ENCODE assay signal across 15 cellular contexts in genomic region chr1:36691374-36691773, GRCh38.
"Had no signal": no experiment of that assay in that cellular context is flagged by ENCODE, and none has a peak within 500 bp of the region (broad histone marks: within the 10 kb centered on the region; RNA-seq: fewer than 3 reads in every experiment).

No MANE protein-coding gene starts in this region.

- H3K4me1 Mint-ChIP-seq: activated naive CD4-positive, alpha-beta T cell treated with anti-CD3 and anti-CD28 coated beads, Interleukin-2, amount 50 U/mL, for 24 hours; central memory CD8-positive, alpha-beta T cell; nephron had no signal

- H3K27me3 ChIP-seq: upper lobe of left lung had no signal

- H3K27ac ChIP-seq: epithelial cell of prostate, psoas muscle, spleen, upper lobe of left lung had no signal

- DNase-seq: activated CD4-positive, alpha-beta T cell treated with anti-CD3 and anti-CD28 coated beads, Interleukin-2, amount 50 U/mL, for 1 hour; activated CD4-positive, CD25-positive, alpha-beta regulatory T cell; cortex of kidney; effector CD8-positive, alpha-beta T cell; occipital lobe; psoas muscle; spleen; stimulated activated naive CD4-positive, alpha-beta T cell treated with Interleukin-2 at 50 U/mL for 16 hours; T-helper 2 cell; upper lobe of left lung had no signal

- H3K9me3 Mint-ChIP-seq: activated naive CD4-positive, alpha-beta T cell treated with anti-CD3 and anti-CD28 coated beads, Interleukin-2, amount 50 U/mL, for 24 hours; central memory CD8-positive, alpha-beta T cell; nephron had no signal

- H3K36me3 ChIP-seq: spleen, upper lobe of left lung had no signal

- H3K9me3 ChIP-seq: psoas muscle, spleen, upper lobe of left lung had no signal

- H3K4me3 ChIP-seq: psoas muscle, spleen, upper lobe of left lung had no signal

- H3K4me3 Mint-ChIP-seq: activated naive CD4-positive, alpha-beta T cell treated with anti-CD3 and anti-CD28 coated beads, Interleukin-2, amount 50 U/mL, for 24 hours; central memory CD8-positive, alpha-beta T cell; nephron had no signal

- ATAC-seq: psoas muscle, sciatic nerve had no signal

- H3K27ac Mint-ChIP-seq: activated naive CD4-positive, alpha-beta T cell treated with anti-CD3 and anti-CD28 coated beads, Interleukin-2, amount 50 U/mL, for 24 hours; nephron had no signal

- H3K4me1 ChIP-seq: psoas muscle, spleen, upper lobe of left lung had no signal
